ENCODE assay signal across 33 cellular contexts in genomic region chr13:56335775-56336174, GRCh38.
"Had no signal": no experiment of that assay in that cellular context is flagged by ENCODE, and none has a peak within 500 bp of the region (broad histone marks: within the 10 kb centered on the region; RNA-seq: fewer than 3 reads in every experiment).

No MANE protein-coding gene starts in this region.

- H3K27me3 ChIP-seq: adrenal gland, ascending aorta, body of pancreas, brain microvascular endothelial cell, breast epithelium, cardiac muscle cell had no signal

- ATAC-seq: activated naive CD4-positive, alpha-beta T cell treated with anti-CD3 and anti-CD28 coated beads, Interleukin-2, amount 50 U/mL, for 72 hours; activated naive CD8-positive, alpha-beta T cell treated with anti-CD3 and anti-CD28 coated beads, Interleukin-2, amount 50 U/mL, for 24 hours; activated T-cell treated with anti-CD3 and anti-CD28 coated beads, Interleukin-2, amount 50 U/mL, for 4 hours; activated T-cell treated with anti-CD3 and anti-CD28 coated beads, Interleukin-2, amount 50 U/mL, for 72 hours; activated T-helper 17 cell treated with anti-CD3 and anti-CD28 coated beads, Interleukin-2, amount 50 U/mL, for 72 hours; body of pancreas had no signal

- DNase-seq: activated effector memory CD4-positive, alpha-beta T cell treated with anti-CD3 and anti-CD28 coated beads, Interleukin-2, amount 50 U/mL, for 16 hours; activated effector memory CD4-positive, alpha-beta T cell treated with Interleukin-2 at 50 U/mL for 16 hours; activated gamma-delta T cell; activated gamma-delta T cell treated with Interleukin-2 at 50 U/mL for 16 hours; activated naive CD4-positive, alpha-beta T cell; activated naive CD4-positive, alpha-beta T cell treated with anti-CD3 and anti-CD28 coated beads for 36 hours; activated naive CD4-positive, alpha-beta T cell treated with anti-CD3 and anti-CD28 coated beads, Interleukin-2, amount 10 ng/mL, durations not matched to agents 7 days and 5 days; activated naive CD4-positive, alpha-beta T cell treated with Interleukin-2 at 50 U/mL for 16 hours; activated naive CD8-positive, alpha-beta T cell treated with anti-CD3 and anti-CD28 coated beads for 36 hours; activated naive CD8-positive, alpha-beta T cell treated with anti-CD3 and anti-CD28 coated beads, Interleukin-2, amount 10 ng/mL, durations not matched to agents 7 days and 5 days; activated naive CD8-positive, alpha-beta T cell treated with anti-CD3 and anti-CD28 coated beads, Interleukin-2, amount 50 U/mL, for 24 hours; activated T-cell treated with anti-CD3 and anti-CD28 coated beads, Interleukin-2, amount 50 U/mL, for 1 hour; activated T-cell treated with anti-CD3 and anti-CD28 coated beads, Interleukin-2, amount 50 U/mL, for 24 hours; activated T-cell treated with anti-CD3 and anti-CD28 coated beads, Interleukin-2, amount 50 U/mL, for 4 hours; activated T-cell treated with anti-CD3 and anti-CD28 coated beads, Interleukin-2, amount 50 U/mL, for 48 hours; activated T-cell treated with anti-CD3 and anti-CD28 coated beads, Interleukin-2, amount 50 U/mL, for 72 hours; adrenal gland; amniotic stem cell; amygdala; anterior cingulate cortex; aorta; body of pancreas; brain microvascular endothelial cell; caudate nucleus; central memory CD4-positive, alpha-beta T cell; cerebellar nuclear complex had no signal

- H3K9me3 ChIP-seq: adrenal gland, ascending aorta, body of pancreas, breast epithelium had no signal

- H3K36me3 ChIP-seq: adrenal gland, ascending aorta, brain microvascular endothelial cell, breast epithelium, cardiac muscle cell had no signal

- FAIRE-seq: astrocyte, bronchial epithelial cell had no signal

- H3K4me1 ChIP-seq: adrenal gland, ascending aorta, body of pancreas, breast epithelium had no signal

- H3K27ac ChIP-seq: adrenal gland, ascending aorta, body of pancreas, brain microvascular endothelial cell, breast epithelium, cardiac muscle cell had no signal

- H3K4me3 ChIP-seq: adrenal gland, ascending aorta, body of pancreas, breast epithelium, cardiac muscle cell had no signal
